30 cellular contexts compared by ENCODE assay signal in genomic region chr15:60717008-60717407, GRCh38.
"Had no signal": no experiment of that assay in that cellular context is flagged by ENCODE, and none has a peak within 500 bp of the region (broad histone marks: within the 10 kb centered on the region; RNA-seq: fewer than 3 reads in every experiment).

No MANE protein-coding gene starts in this region.

- H3K27me3 Mint-ChIP-seq: activated CD4-positive, alpha-beta T cell treated with anti-CD3 and anti-CD28 coated beads, Interleukin-2, amount 10 ng/mL, durations not matched to agents 7 days and 5 days; activated CD8-positive, alpha-beta T cell treated with anti-CD3 and anti-CD28 coated beads for 36 hours; activated naive CD8-positive, alpha-beta T cell treated with anti-CD3 and anti-CD28 coated beads, Interleukin-2, amount 50 U/mL, for 24 hours; effector memory CD8-positive, alpha-beta T cell had no signal

- H3K27ac Mint-ChIP-seq: activated CD4-positive, alpha-beta T cell treated with anti-CD3 and anti-CD28 coated beads, Interleukin-2, amount 10 ng/mL, durations not matched to agents 7 days and 5 days; activated CD8-positive, alpha-beta T cell treated with anti-CD3 and anti-CD28 coated beads for 36 hours; activated naive CD8-positive, alpha-beta T cell treated with anti-CD3 and anti-CD28 coated beads for 36 hours had no signal

- H3K4me3 ChIP-seq: adrenal gland, body of pancreas, esophagus muscularis mucosa, gastrocnemius medialis, heart left ventricle had no signal

- H3K27ac ChIP-seq: adrenal gland, body of pancreas, esophagus muscularis mucosa, foreskin keratinocyte, gastrocnemius medialis, heart left ventricle had no signal

- H3K36me3 ChIP-seq: adrenal gland, esophagus muscularis mucosa, gastrocnemius medialis, heart left ventricle had no signal

- DNase-seq: activated CD4-positive, alpha-beta T cell treated with anti-CD3 and anti-CD28 coated beads for 4 hours; activated CD4-positive, alpha-beta T cell treated with anti-CD3 and anti-CD28 coated beads, Interleukin-2, amount 10 ng/mL, durations not matched to agents 7 days and 5 days; activated CD4-positive, alpha-beta T cell treated with anti-CD3 and anti-CD28 coated beads, Interleukin-2, amount 50 U/mL, for 4 hours; activated CD4-positive, CD25-positive, alpha-beta regulatory T cell; activated CD4-positive, CD25-positive, alpha-beta regulatory T cell treated with anti-CD3 and anti-CD28 coated beads, Interleukin-2, amount 50 U/mL, for 72 hours; activated CD8-positive, alpha-beta memory T cell treated with anti-CD3 and anti-CD28 coated beads for 24 hours; activated CD8-positive, alpha-beta T cell treated with anti-CD3 and anti-CD28 coated beads for 36 hours; activated gamma-delta T cell; activated naive CD4-positive, alpha-beta T cell; activated naive CD4-positive, alpha-beta T cell treated with anti-CD3 and anti-CD28 coated beads, Interleukin-2, amount 50 U/mL, for 16 hours; activated naive CD8-positive, alpha-beta T cell treated with anti-CD3 and anti-CD28 coated beads for 36 hours; activated naive CD8-positive, alpha-beta T cell treated with anti-CD3 and anti-CD28 coated beads, Interleukin-2, amount 50 U/mL, for 24 hours; activated T-cell treated with anti-CD3 and anti-CD28 coated beads, Interleukin-2, amount 50 U/mL, for 4 hours; adrenal gland; amygdala; aorta; body of pancreas; caudate nucleus; cortex of kidney; dermis blood vessel endothelial cell; effector CD4-positive, alpha-beta T cell; effector memory CD8-positive, alpha-beta T cell; erythroblast; foreskin keratinocyte; gastrocnemius medialis; glutamatergic neuron; heart left ventricle; T-helper 1 cell; T-helper 2 cell had no signal

- H3K4me1 ChIP-seq: foreskin keratinocyte had no signal

- H3K9me3 Mint-ChIP-seq: activated CD8-positive, alpha-beta T cell treated with anti-CD3 and anti-CD28 coated beads for 36 hours; activated naive CD8-positive, alpha-beta T cell treated with anti-CD3 and anti-CD28 coated beads, Interleukin-2, amount 50 U/mL, for 24 hours; activated T-cell treated with anti-CD3 and anti-CD28 coated beads, Interleukin-2, amount 50 U/mL, for 4 hours; effector memory CD8-positive, alpha-beta T cell had no signal

- ATAC-seq: activated CD8-positive, alpha-beta T cell treated with anti-CD3 and anti-CD28 coated beads for 36 hours; activated naive CD8-positive, alpha-beta T cell treated with anti-CD3 and anti-CD28 coated beads, Interleukin-2, amount 50 U/mL, for 24 hours; activated T-cell treated with anti-CD3 and anti-CD28 coated beads, Interleukin-2, amount 50 U/mL, for 4 hours; body of pancreas; effector memory CD8-positive, alpha-beta T cell; foreskin keratinocyte; gastrocnemius medialis; heart left ventricle had no signal

- H3K4me3 Mint-ChIP-seq: activated CD4-positive, alpha-beta T cell treated with anti-CD3 and anti-CD28 coated beads, Interleukin-2, amount 10 ng/mL, durations not matched to agents 7 days and 5 days; activated CD8-positive, alpha-beta T cell treated with anti-CD3 and anti-CD28 coated beads for 36 hours; activated naive CD8-positive, alpha-beta T cell treated with anti-CD3 and anti-CD28 coated beads for 36 hours; activated naive CD8-positive, alpha-beta T cell treated with anti-CD3 and anti-CD28 coated beads, Interleukin-2, amount 50 U/mL, for 24 hours; activated T-cell treated with anti-CD3 and anti-CD28 coated beads, Interleukin-2, amount 50 U/mL, for 4 hours; effector memory CD8-positive, alpha-beta T cell had no signal

- H3K9me3 ChIP-seq: adrenal gland, body of pancreas, esophagus muscularis mucosa, gastrocnemius medialis, heart left ventricle had no signal
